21 cellular contexts compared by ENCODE assay signal in the genomic region with DNA sequence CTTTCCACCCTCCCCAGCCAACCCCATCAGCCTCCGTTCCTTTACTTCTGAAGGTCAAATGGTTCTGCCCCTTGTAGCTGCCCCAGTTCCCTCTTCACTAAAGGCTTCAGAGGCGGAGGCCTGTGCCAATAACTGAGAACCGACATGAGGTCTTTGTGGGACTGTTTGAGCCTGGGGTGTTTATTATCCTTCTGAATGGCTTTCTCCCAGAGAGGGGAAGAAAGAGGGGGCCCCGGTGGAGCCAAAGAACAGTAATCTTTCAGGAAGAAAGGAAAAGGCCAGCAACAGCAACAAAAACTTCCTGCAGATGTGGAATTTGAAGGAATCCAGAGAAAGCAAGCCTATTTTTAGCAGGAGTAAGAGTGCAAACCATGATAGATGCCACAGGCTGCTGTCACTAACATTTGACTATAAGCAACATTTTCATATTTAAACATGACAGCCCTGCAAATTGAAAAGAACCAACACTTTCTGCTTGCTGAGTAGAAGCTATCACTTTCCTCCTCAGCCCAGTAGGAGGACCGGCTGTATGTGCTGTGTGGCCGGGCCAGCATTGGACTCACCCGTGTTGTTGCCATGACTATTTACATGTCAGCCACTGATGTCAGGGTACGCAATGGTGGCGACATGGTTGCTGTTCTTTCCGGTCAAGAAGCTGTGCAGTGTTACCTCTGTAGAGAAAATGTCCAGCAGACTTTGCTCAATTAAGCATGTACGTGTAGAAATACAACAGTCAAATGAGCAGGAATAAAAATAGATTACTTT.
A peak's percentile ranks its signal among the peaks of the same experiment; 100 is the strongest.
DNase-seq lines count a peak whose midpoint lies in the region; ATAC-seq and TF ChIP-seq lines count a peak whose summit lies in the region.
"Had no signal": no experiment of that assay in that cellular context is flagged by ENCODE, and none has a peak within 500 bp of the region (broad histone marks: within the 10 kb centered on the region; RNA-seq: fewer than 3 reads in every experiment).

No MANE protein-coding gene starts in this region.

- peak; percentile 28 for TF ChIP-seq CTCF in endodermal cell (conservative IDR thresholded peaks at IDR 0.05)
- TF ChIP-seq CTCF in mesothelial cell of epicardium (IDR thresholded peaks at IDR 0.05; ENCODE audit: unreplicated experiment), result no peak
- TF ChIP-seq CTCF in type B pancreatic cell (conservative IDR thresholded peaks at IDR 0.05), result peak; percentile 52
- no peak for TF ChIP-seq CTCF in GM10248 (IDR thresholded peaks at IDR 0.05; ENCODE audit: control extremely low read depth, extremely low read depth, low read depth, missing control alignments)

- POLR2A ChIA-PET in GM10248 (lab: Yijun Ruan, JAX), result no interaction called here

- H3K27ac ChIP-seq in endodermal cell (ENCODE audit: low read depth, low read length), result peak overlapping the region; percentile 90
- H3K27ac ChIP-seq: colonic mucosa had no signal

- H3K36me3 Mint-ChIP-seq in endodermal cell (ENCODE audit: low read depth) (no peaks in the 10 kb centered on the region), mesothelial cell of epicardium (no peaks in the 10 kb centered on the region), type B pancreatic cell (peaks cover 4% of the 10 kb centered on the region)
- H3K36me3 Mint-ChIP-seq: activated naive CD4-positive, alpha-beta T cell treated with anti-CD3 and anti-CD28 coated beads, Interleukin-2, amount 10 ng/mL, durations not matched to agents 7 days and 5 days; natural killer cell had no signal

- peak; percentile 38 for ATAC-seq in Right ventricle myocardium superior (ENCODE audit: poor library complexity)
- ATAC-seq: natural killer cell had no signal

- H3K4me1 Mint-ChIP-seq in endodermal cell (peaks cover 43% of the 10 kb centered on the region), mesothelial cell of epicardium (peaks cover 20% of the 10 kb centered on the region), type B pancreatic cell (ENCODE audit: unreplicated experiment) (peaks cover 49% of the 10 kb centered on the region)
- H3K4me1 Mint-ChIP-seq: activated naive CD4-positive, alpha-beta T cell treated with anti-CD3 and anti-CD28 coated beads, Interleukin-2, amount 10 ng/mL, durations not matched to agents 7 days and 5 days; natural killer cell had no signal

- intact Hi-C loops in Right ventricle myocardium superior (cut with DNase I) (no loop called here), cardiac septum (cut with DNase I) (no loop called here)

- H3K27me3 Mint-ChIP-seq in endodermal cell (ENCODE audit: insufficient read depth) (no peaks in the 10 kb centered on the region), mesothelial cell of epicardium (ENCODE audit: low read depth) (no peaks in the 10 kb centered on the region), type B pancreatic cell (no peaks in the 10 kb centered on the region)
- H3K27me3 Mint-ChIP-seq: progenitor cell of endocrine pancreas had no signal

- H3K9me3 Mint-ChIP-seq in endodermal cell (no peaks in the 10 kb centered on the region), mesothelial cell of epicardium (no peaks in the 10 kb centered on the region), type B pancreatic cell (no peaks in the 10 kb centered on the region)
- H3K9me3 Mint-ChIP-seq: activated naive CD4-positive, alpha-beta T cell treated with anti-CD3 and anti-CD28 coated beads, Interleukin-2, amount 10 ng/mL, durations not matched to agents 7 days and 5 days; activated T-cell treated with anti-CD3 and anti-CD28 coated beads, Interleukin-2, amount 50 U/mL, for 24 hours; natural killer cell had no signal

- no peaks in the 10 kb centered on the region for H3K9me3 ChIP-seq in endodermal cell (ENCODE audit: control insufficient read depth, low read length)
- H3K9me3 ChIP-seq: colonic mucosa had no signal

- H3K27me3 ChIP-seq in endodermal cell (ENCODE audit: control insufficient read depth, insufficient read depth, low read length, poor library complexity, severe bottlenecking), result no peaks in the 10 kb centered on the region
- H3K27me3 ChIP-seq: colonic mucosa had no signal

- H3K4me1 ChIP-seq in endodermal cell (ENCODE audit: control insufficient read depth, insufficient read depth, low read length), result peaks cover 11% of the 10 kb centered on the region
- H3K4me1 ChIP-seq: colonic mucosa had no signal

- no peaks in the 10 kb centered on the region for H3K36me3 ChIP-seq in endodermal cell (ENCODE audit: control insufficient read depth, insufficient read depth, low read length)
- H3K36me3 ChIP-seq: colonic mucosa had no signal

- no peak overlapping the region for H3K9ac ChIP-seq in endodermal cell (ENCODE audit: extremely low read depth, low read length, poor library complexity, severe bottlenecking)

- H3K4me3 Mint-ChIP-seq in endodermal cell (no peak overlapping the region), mesothelial cell of epicardium (no peak overlapping the region), type B pancreatic cell (peak overlapping the region; percentile 26)
- H3K4me3 Mint-ChIP-seq: activated naive CD4-positive, alpha-beta T cell treated with anti-CD3 and anti-CD28 coated beads, Interleukin-2, amount 10 ng/mL, durations not matched to agents 7 days and 5 days; activated T-cell treated with anti-CD3 and anti-CD28 coated beads, Interleukin-2, amount 50 U/mL, for 24 hours; B cell; natural killer cell had no signal

- DNase-seq in Right ventricle myocardium superior (no peak), cardiac septum (ENCODE audit: low spot score) (no peak), endodermal cell (no peak), mesothelial cell of epicardium (ENCODE audit: low spot score in 2 of 2, unreplicated experiment in 2 of 2) (no peak), type B pancreatic cell (ENCODE audit: extremely low spot score, unreplicated experiment) (no peak), GM10248 (ENCODE audit: extremely low spot score) (no peak), SIG-M5 treated with dmso at 0.1 percent for 504 hours (lab: John Stamatoyannopoulos, UW; ENCODE audit: unreplicated experiment) (no peak), NCI-H510A treated with DMSO at 0.1 percent for 48 hours (lab: John Stamatoyannopoulos, UW) (no peak)
- DNase-seq: activated naive CD4-positive, alpha-beta T cell treated with anti-CD3 and anti-CD28 coated beads, Interleukin-2, amount 10 ng/mL, durations not matched to agents 7 days and 5 days; activated T-cell treated with anti-CD3 and anti-CD28 coated beads, Interleukin-2, amount 50 U/mL, for 24 hours; colonic mucosa; DMS79 treated with DMSO at 0.1 percent for 48 hours; HCEC 1CT; Kasumi-1; mesendoderm; natural killer cell; NCI-H2081; NCI-H524; T-helper 9 cell had no signal

- no peak overlapping the region for H3K4me3 ChIP-seq in endodermal cell (ENCODE audit: low read length)
- H3K4me3 ChIP-seq: colonic mucosa had no signal

- 70 to 77% methylated on average over 7 to 11 of the region's 11 CpGs for WGBS in endodermal cell (ENCODE audit: insufficient coverage in 1 of 2, insufficient read length in 1 of 2), 2 experiments

- CTCF ChIA-PET in GM10248 (lab: Yijun Ruan, JAX), result interaction anchor here (0.9 to 1.4 kb wide), 3 partner anchors 13 to 24 kb away, joined by 3 to 4 read pairs (median 3); no protein-coding TSS in a partner anchor

- H3K27ac Mint-ChIP-seq in endodermal cell (no peak overlapping the region), mesothelial cell of epicardium (peak overlapping the region; percentile 86), type B pancreatic cell (no peak overlapping the region)
- H3K27ac Mint-ChIP-seq: activated naive CD4-positive, alpha-beta T cell treated with anti-CD3 and anti-CD28 coated beads, Interleukin-2, amount 10 ng/mL, durations not matched to agents 7 days and 5 days; activated T-cell treated with anti-CD3 and anti-CD28 coated beads, Interleukin-2, amount 50 U/mL, for 24 hours; B cell; natural killer cell; progenitor cell of endocrine pancreas had no signal

Comparison
In these comparisons a context has a peak if more than half of its experiments do, and no peak if none do; other contexts are left out.
1. CTCF ChIP-seq: peak in endodermal cell (single experiment) and type B pancreatic cell (single experiment); none in mesothelial cell of epicardium (single experiment) and GM10248 (single experiment).